ENCODE assay signal across 1 cellular context in genomic region chr15:88735212-88735611, GRCh38.
TF ChIP-seq lines count a peak whose summit lies in the region.

No MANE protein-coding gene starts in this region.

TF ChIP-seq in A549, 52 proteins besides CTCF, POLR2A, EP300 and RAD21:
- TF ChIP-seq HMGXB4 (CRISPR knock-in tag; IDR thresholded peaks at IDR 0.05; ENCODE audit: borderline replicate concordance) (no peak), MAFK (IDR thresholded peaks at IDR 0.05; ENCODE audit: partially characterized antibody) (peak; percentile 69), HOXB5 (CRISPR knock-in tag; IDR thresholded peaks at IDR 0.05) (no peak), PHF8 (IDR thresholded peaks at IDR 0.05; ENCODE audit: borderline replicate concordance, low read depth) (no peak), CBX8 (IDR thresholded peaks at IDR 0.05) (no peak)
